In the genomic region with DNA sequence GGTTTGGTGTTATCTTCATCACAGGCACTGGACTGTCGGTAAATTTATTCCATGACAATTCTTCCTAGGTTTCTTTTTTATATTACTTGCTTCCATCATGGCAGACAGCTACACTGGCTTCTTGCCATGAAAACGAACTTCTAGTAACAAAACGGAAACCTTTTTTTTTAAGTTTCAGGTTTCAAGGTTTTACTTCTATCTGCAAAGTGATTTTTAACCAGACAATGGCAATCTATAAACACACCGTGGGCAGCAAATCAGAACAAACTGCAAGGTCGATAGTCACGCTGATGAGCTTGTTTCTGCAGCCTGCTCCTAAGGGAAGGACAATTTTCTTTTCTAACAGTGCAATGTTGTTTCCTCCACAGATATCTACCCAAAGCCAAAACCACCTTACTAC, we compare ENCODE assay signal across 1 cellular context.
TF ChIP-seq lines count a peak whose summit lies in the region.

No MANE protein-coding gene starts in this region.

TF ChIP-seq in H1, 55 proteins besides CTCF, POLR2A, EP300 and RAD21:
- TF ChIP-seq KDM4A (IDR thresholded peaks at IDR 0.05; ENCODE audit: low read depth, low read length, severe bottlenecking) (no peak), CEBPB (IDR thresholded peaks at IDR 0.05; ENCODE audit: low read depth, low read length) (no peak), NRF1 (IDR thresholded peaks at IDR 0.05; ENCODE audit: low read depth, low read length) (no peak), SIX5 (IDR thresholded peaks at IDR 0.05; ENCODE audit: low read depth, low read length) (no peak), CBX5 (IDR thresholded peaks at IDR 0.05; ENCODE audit: low read depth, low read length) (no peak)
- TF ChIP-seq, protein P1, sequence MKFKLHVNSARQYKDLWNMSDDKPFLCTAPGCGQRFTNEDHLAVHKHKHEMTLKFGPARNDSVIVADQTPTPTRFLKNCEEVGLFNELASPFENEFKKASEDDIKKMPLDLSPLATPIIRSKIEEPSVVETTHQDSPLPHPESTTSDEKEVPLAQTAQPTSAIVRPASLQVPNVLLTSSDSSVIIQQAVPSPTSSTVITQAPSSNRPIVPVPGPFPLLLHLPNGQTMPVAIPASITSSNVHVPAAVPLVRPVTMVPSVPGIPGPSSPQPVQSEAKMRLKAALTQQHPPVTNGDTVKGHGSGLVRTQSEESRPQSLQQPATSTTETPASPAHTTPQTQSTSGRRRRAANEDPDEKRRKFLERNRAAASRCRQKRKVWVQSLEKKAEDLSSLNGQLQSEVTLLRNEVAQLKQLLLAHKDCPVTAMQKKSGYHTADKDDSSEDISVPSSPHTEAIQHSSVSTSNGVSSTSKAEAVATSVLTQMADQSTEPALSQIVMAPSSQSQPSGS (IDR thresholded peaks at IDR 0.05; ENCODE audit: low read length), result no peak
- TF ChIP-seq, protein P2, sequence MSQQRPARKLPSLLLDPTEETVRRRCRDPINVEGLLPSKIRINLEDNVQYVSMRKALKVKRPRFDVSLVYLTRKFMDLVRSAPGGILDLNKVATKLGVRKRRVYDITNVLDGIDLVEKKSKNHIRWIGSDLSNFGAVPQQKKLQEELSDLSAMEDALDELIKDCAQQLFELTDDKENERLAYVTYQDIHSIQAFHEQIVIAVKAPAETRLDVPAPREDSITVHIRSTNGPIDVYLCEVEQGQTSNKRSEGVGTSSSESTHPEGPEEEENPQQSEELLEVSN (IDR thresholded peaks at IDR 0.05), result no peak
